In genomic region chr3:41202834-41203345, GRCh38 we compare ENCODE assay signal across 8 cellular contexts. TPM values are rescaled to one million over a fixed set of nuclear protein-coding genes. Genes with fewer than 3 reads are reported as not detected.
A peak's percentile ranks its signal among the peaks of the same experiment; 100 is the strongest.
DNase-seq lines count a peak whose midpoint lies in the region; ATAC-seq and TF ChIP-seq lines count a peak whose summit lies in the region.

No MANE protein-coding gene starts in this region.

- H3K9ac ChIP-seq in mammary epithelial cell (ENCODE audit: insufficient read depth, low read length): peak overlapping the region; percentile 98

- POLR2A ChIA-PET in GM10248 (lab: Yijun Ruan, JAX): interaction anchor here (0.6 kb wide), 1 partner anchor 670 kb away, joined by 3 read pairs; no protein-coding TSS in a partner anchor

- ATAC-seq in HG02852 (IDR thresholded peaks at IDR 0.05; ENCODE audit: unreplicated experiment): no peak

- H3K4me1 ChIP-seq in mammary epithelial cell (ENCODE audit: insufficient read depth, low read length) (peaks cover 33% of the 10 kb centered on the region), spleen (peaks cover 54 to 86% (median 81%) of the 10 kb centered on the region in 6 donors)

- peak overlapping the region; percentile 88 for H3K27ac ChIP-seq in mammary epithelial cell (ENCODE audit: insufficient read depth, low read depth, low read length)
- peak overlapping the region in 3 of 8 donors; percentile 4 to 36 (median 33) for H3K27ac ChIP-seq in spleen

- no TSS peak for BruUV-seq in mammary epithelial cell (replicated peaks; lab: Mats Ljungman, UMichigan)

- CTCF ChIA-PET in GM10248 (lab: Yijun Ruan, JAX) (interaction anchor here (1.3 to 1.5 kb wide), 2 partner anchors 11 kb away, joined by 3 to 6 read pairs; no protein-coding TSS in a partner anchor), mammary epithelial cell (lab: Charles Lee; ENCODE audit: low non-redundant PET) (interaction anchor here (0.6 kb wide), 1 partner anchor 675 kb away, joined by 3 read pairs; no protein-coding TSS in a partner anchor)

- no peak overlapping the region for H2AFZ ChIP-seq in mammary epithelial cell (ENCODE audit: low read depth, low read length)

- peak overlapping the region; percentile 91 for H3K4me2 ChIP-seq in mammary epithelial cell (ENCODE audit: insufficient read depth, low read depth, low read length)

- peaks cover 86% of the 10 kb centered on the region for H3K79me2 ChIP-seq in mammary epithelial cell (ENCODE audit: insufficient read depth, low read length)

- no peak for TF ChIP-seq POLR2A in spleen (IDR thresholded peaks at IDR 0.05)

- in situ Hi-C loops in mammary epithelial cell (cut with MboI; ENCODE audit: low sequenced_read_pairs in 2 of 2): loop anchor here in 1 of 2 donors (25.0 kb wide), 1 partner anchor 616 kb away; no protein-coding TSS in a partner anchor

- dilution Hi-C loops in mammary epithelial cell (cut with HindIII; ENCODE audit: low sequenced_read_pairs): loop anchor here (5.0 kb wide), 1 partner anchor 66 kb away; no protein-coding TSS in a partner anchor

- H3K36me3 ChIP-seq in mammary epithelial cell (ENCODE audit: insufficient read depth, low read length): no peaks in the 10 kb centered on the region
- no peaks in the 10 kb centered on the region for H3K36me3 ChIP-seq in spleen

- TF ChIP-seq CTCF in AG09319 (IDR thresholded peaks at IDR 0.05; ENCODE audit: low read depth, low read length): peak; percentile 33
- peak; percentile 2 for TF ChIP-seq CTCF in GM10248 (IDR thresholded peaks at IDR 0.05; ENCODE audit: control extremely low read depth, extremely low read depth, low read depth, missing control alignments)
- peak; percentile 44 to 49 for TF ChIP-seq CTCF in mammary epithelial cell (conservative IDR thresholded peaks at IDR 0.05 in 1 of 2, IDR thresholded peaks at IDR 0.05 in 1 of 2; ENCODE audit: extremely low read depth in 1 of 2, insufficient read depth in 1 of 2, low read depth in 1 of 2, low read length in 2 of 2)
- no peak for TF ChIP-seq CTCF in spleen (IDR thresholded peaks at IDR 0.05 in 8 of 11, conservative IDR thresholded peaks at IDR 0.05 in 3 of 11)

- intact Hi-C loops in mammary epithelial cell (cut with micrococcal nuclease) (loop anchor here (1.0 to 10.0 kb wide), 9 partner anchors 86 to 876 kb away; no protein-coding TSS in a partner anchor), spleen (cut with DNase I; ENCODE audit: low total_unique reads) (loop anchor here (10.0 kb wide), 1 partner anchor 618 kb away; no protein-coding TSS in a partner anchor)

- DNase-seq in AG09319 (ENCODE audit: extremely low read depth, low read depth) (no peak), GM10248 (ENCODE audit: extremely low spot score) (no peak), NCI-H2227 (lab: John Stamatoyannopoulos, UW; ENCODE audit: unreplicated experiment) (peak; percentile 31), mammary epithelial cell (peak; percentile 70), medulla oblongata (ENCODE audit: extremely low spot score) (peak; percentile 74), putamen (ENCODE audit: low spot score) (no peak), spleen (no peak)

- no peaks in the 10 kb centered on the region for H3K27me3 ChIP-seq in mammary epithelial cell (ENCODE audit: insufficient read depth, low read length)
- H3K27me3 ChIP-seq in spleen (replicated peaks in 1 of 7): no peaks in the 10 kb centered on the region

- no peaks in the 10 kb centered on the region for H3K9me3 ChIP-seq in mammary epithelial cell (replicated peaks; ENCODE audit: insufficient read depth, low read length)
- no peaks in the 10 kb centered on the region for H3K9me3 ChIP-seq in spleen

- H3K4me3 ChIP-seq in mammary epithelial cell (replicated peaks in 1 of 3; ENCODE audit: insufficient read depth in 1 of 3, low read depth in 2 of 3, low read length in 3 of 3) (peak overlapping the region; percentile 68 to 100 (median 100)), spleen (peak overlapping the region in 3 of 8 donors; percentile 81 to 89 (median 81))

- peaks cover 51% of the 10 kb centered on the region for H4K20me1 ChIP-seq in mammary epithelial cell (ENCODE audit: insufficient read depth, low read length)

RNA-seq across cellular contexts. Expression of gene CTNNB1, which starts 3.6 kb away (rescaled TPM):
- total RNA-seq in mammary epithelial cell: 1,000 to 10,000 TPM in 1 of 2 donors, 100 to 1,000 TPM in 1; 543 to 1,542 TPM
- polyA plus RNA-seq in mammary epithelial cell: 562 TPM
- polyA minus RNA-seq in mammary epithelial cell: 3,655 TPM
- total RNA-seq in spleen: 100 to 1,000 TPM; 226 to 347 (median 270) TPM
- 10 to 100 TPM; 48.6 to 100.0 (median 56.4) TPM for polyA plus RNA-seq in spleen

Comparison
In these comparisons a context has a peak if more than half of its experiments do, and no peak if none do; other contexts are left out.
1. DNase-seq: peak in NCI-H2227 (single experiment), mammary epithelial cell (single experiment) and medulla oblongata (single experiment); none in AG09319 (single experiment), GM10248 (single experiment), putamen (single experiment) and spleen (single experiment).
2. CTCF ChIP-seq: peak in AG09319 (single experiment), GM10248 (single experiment) and mammary epithelial cell (2 of 2); none in spleen (0 of 11).